ENCODE assay signal across 10 cellular contexts in genomic region chr22:39173050-39173706, GRCh38. TPM values are rescaled to one million over a fixed set of nuclear protein-coding genes. Genes with fewer than 3 reads are reported as not detected.
DNase-seq lines count a peak whose midpoint lies in the region; ATAC-seq, FAIRE-seq and TF ChIP-seq lines count a peak whose summit lies in the region.
"Had no signal": no experiment of that assay in that cellular context is flagged by ENCODE, and none has a peak within 500 bp of the region (broad histone marks: within the 10 kb centered on the region; RNA-seq: fewer than 3 reads in every experiment).

No MANE protein-coding gene starts in this region.

- WGBS in heart left ventricle, 4 donors: 75 to 85% (median 77%) methylated on average over 16 of the region's 16 CpGs

- no peaks in the 10 kb centered on the region for H3K9me3 ChIP-seq in heart left ventricle
- no peaks in the 10 kb centered on the region for H3K9me3 ChIP-seq in endothelial cell of umbilical vein (replicated peaks; ENCODE audit: control insufficient read depth, insufficient read depth, low read length)

- H3K79me2 ChIP-seq in endothelial cell of umbilical vein (ENCODE audit: control insufficient read depth, insufficient read depth, low read length): no peaks in the 10 kb centered on the region

- no peaks in the 10 kb centered on the region for H3K9me3 Mint-ChIP-seq in nephron progenitor cell
- H3K9me3 Mint-ChIP-seq in stimulated activated naive CD8-positive, alpha-beta T cell treated with anti-CD3 and anti-CD28 coated beads, Interleukin-15, amount 100 ng/mL, for 72 hours: no peaks in the 10 kb centered on the region

- no TSS peak for BruUV-seq in endothelial cell of umbilical vein (replicated peaks; lab: Mats Ljungman, UMichigan)

- no peaks in the 10 kb centered on the region for H3K36me3 Mint-ChIP-seq in nephron progenitor cell (ENCODE audit: low read depth)

- H3K27me3 ChIP-seq in heart left ventricle (no peaks in the 10 kb centered on the region), endothelial cell of umbilical vein (ENCODE audit: control insufficient read depth in 2 of 2, insufficient read depth in 2 of 2, low read length in 2 of 2) (no peaks in the 10 kb centered on the region)

- peaks cover 19% of the 10 kb centered on the region for H3K27me3 Mint-ChIP-seq in nephron progenitor cell (ENCODE audit: low read depth, poor library complexity)
- peaks cover 7% of the 10 kb centered on the region for H3K27me3 Mint-ChIP-seq in stimulated activated naive CD8-positive, alpha-beta T cell treated with anti-CD3 and anti-CD28 coated beads, Interleukin-15, amount 100 ng/mL, for 72 hours

- H3K9me1 ChIP-seq in endothelial cell of umbilical vein (replicated peaks; ENCODE audit: control insufficient read depth, extremely low read depth, insufficient read depth, low read length): no peaks in the 10 kb centered on the region

- intact Hi-C loops in heart left ventricle (cut with DNase I): loop anchor here (2.0 to 10.0 kb wide), 6 partner anchors 59 to 359 kb away; partner anchors contain the start of genes ATF4 (in 4 of the 10) and RPS19BP1 (in 2 of the 10)
- intact Hi-C loops in left cardiac atrium (cut with DNase I): loop anchor here in 1 of 2 donors (5.0 to 10.0 kb wide), 2 partner anchors 62 to 134 kb away; no protein-coding TSS in a partner anchor
- intact Hi-C loops in endothelial cell of umbilical vein (cut with micrococcal nuclease): loop anchor here (10.0 kb wide), 1 partner anchor 352 kb away; the partner anchor contains the start of gene ATF4

- no peak overlapping the region for H2AFZ ChIP-seq in endothelial cell of umbilical vein (ENCODE audit: low read depth, low read length)

- CTCF ChIA-PET in endothelial cell of umbilical vein (lab: Charles Lee): interaction anchor here (0.7 to 5.9 kb wide), 9 partner anchors 54 to 143 kb away, joined by 3 to 72 read pairs (median 4); no protein-coding TSS in a partner anchor

- peaks cover 33 to 74% (median 63%) of the 10 kb centered on the region in 12 donors for H3K4me1 ChIP-seq in heart left ventricle
- peaks cover 69% of the 10 kb centered on the region for H3K4me1 ChIP-seq in endothelial cell of umbilical vein (ENCODE audit: control insufficient read depth, extremely low read depth, insufficient read depth, low read length)

- H3K27ac Mint-ChIP-seq in nephron progenitor cell: peak overlapping the region; percentile 51
- H3K27ac Mint-ChIP-seq in stimulated activated naive CD8-positive, alpha-beta T cell treated with anti-CD3 and anti-CD28 coated beads, Interleukin-15, amount 100 ng/mL, for 72 hours: no peak overlapping the region

- H3K9ac ChIP-seq in endothelial cell of umbilical vein (replicated peaks; ENCODE audit: extremely low read depth, insufficient read depth, low read length): peak overlapping the region; percentile 90

- H3K4me1 Mint-ChIP-seq in nephron progenitor cell: peaks cover 70% of the 10 kb centered on the region
- peaks cover 60% of the 10 kb centered on the region for H3K4me1 Mint-ChIP-seq in stimulated activated naive CD8-positive, alpha-beta T cell treated with anti-CD3 and anti-CD28 coated beads, Interleukin-15, amount 100 ng/mL, for 72 hours

- ATAC-seq in heart left ventricle (no peak), left cardiac atrium (no peak)
- no peak for ATAC-seq in stimulated activated naive CD8-positive, alpha-beta T cell treated with anti-CD3 and anti-CD28 coated beads, Interleukin-15, amount 100 ng/mL, for 72 hours

- POLR2A ChIA-PET in endothelial cell of umbilical vein (lab: Charles Lee): interaction anchor here (0.7 to 1.2 kb wide), 3 partner anchors 30 to 72 kb away, joined by 3 to 6 read pairs (median 6); partner anchors contain the start of gene PDGFB

- no peaks in the 10 kb centered on the region for H4K20me1 ChIP-seq in endothelial cell of umbilical vein (replicated peaks; ENCODE audit: control insufficient read depth, extremely low read depth, insufficient read depth, low read length)

- H3K4me2 ChIP-seq in endothelial cell of umbilical vein (ENCODE audit: insufficient read depth, low read length): no peak overlapping the region

- dilution Hi-C loops in endothelial cell of umbilical vein (cut with MboI; ENCODE audit: extremely low pct_ligation_motif_present, low sequenced_read_pairs): no loop called here

- H3K36me3 ChIP-seq in heart left ventricle (no peaks in the 10 kb centered on the region), endothelial cell of umbilical vein (ENCODE audit: control insufficient read depth in 2 of 2, extremely low read depth in 1 of 2, insufficient read depth in 2 of 2, low read length in 2 of 2) (no peaks in the 10 kb centered on the region)

- DNase-seq in heart left ventricle (peak in 1 of 5 donors; percentile 16), left cardiac atrium (no peak), endothelial cell of umbilical vein (ENCODE audit: low read depth, low spot score) (no peak), nephron progenitor cell (no peak), urothelium cell line (ENCODE audit: low spot score) (no peak), putamen (ENCODE audit: low spot score) (no peak)
- no peak for DNase-seq in effector CD4-positive, alpha-beta T cell
- no peak for DNase-seq in stimulated activated naive CD8-positive, alpha-beta T cell treated with anti-CD3 and anti-CD28 coated beads, Interleukin-15, amount 100 ng/mL, for 72 hours
- DNase-seq: Kasumi-1, NCI-H774 had no signal

- TF ChIP-seq CTCF in heart left ventricle (IDR thresholded peaks at IDR 0.05) (no peak), endothelial cell of umbilical vein (IDR thresholded peaks at IDR 0.05; ENCODE audit: extremely low read depth in 1 of 2, insufficient read depth in 1 of 2, low read depth in 1 of 2, low read length in 2 of 2) (no peak), nephron progenitor cell (IDR thresholded peaks at IDR 0.05) (no peak)

- H3K27ac ChIP-seq in heart left ventricle (peak overlapping the region; percentile 52 to 93 (median 79)), endothelial cell of umbilical vein (ENCODE audit: insufficient read depth, low read depth, low read length) (peak overlapping the region; percentile 99)

- FAIRE-seq in endothelial cell of umbilical vein (lab: Jason Lieb, UNC): no peak
- peak; percentile 35 for FAIRE-seq in urothelium cell line (lab: Jason Lieb, UNC)

- TF ChIP-seq POLR2A in heart left ventricle (IDR thresholded peaks at IDR 0.05) (no peak), endothelial cell of umbilical vein (IDR thresholded peaks at IDR 0.05; ENCODE audit: low read depth, low read length) (no peak)

- no peak overlapping the region for H3K4me3 Mint-ChIP-seq in nephron progenitor cell
- peak overlapping the region in 1 of 2 donors; percentile 64 for H3K4me3 Mint-ChIP-seq in stimulated activated naive CD8-positive, alpha-beta T cell treated with anti-CD3 and anti-CD28 coated beads, Interleukin-15, amount 100 ng/mL, for 72 hours

- H3K4me3 ChIP-seq in heart left ventricle: no peak overlapping the region
- H3K4me3 ChIP-seq in endothelial cell of umbilical vein (replicated peaks in 1 of 3; ENCODE audit: insufficient read depth in 1 of 3, low read depth in 1 of 3, low read length in 3 of 3): no peak overlapping the region

TF ChIP-seq in endothelial cell of umbilical vein, 7 proteins besides CTCF, POLR2A, EP300 and RAD21:
- TF ChIP-seq POLR2AphosphoS5 (IDR thresholded peaks at IDR 0.05; ENCODE audit: insufficient read depth, low read depth, low read length): no peak
- no peak for TF ChIP-seq MYC (IDR thresholded peaks at IDR 0.05; ENCODE audit: low read depth, low read length)
- TF ChIP-seq JUN (IDR thresholded peaks at IDR 0.05; ENCODE audit: borderline replicate concordance, insufficient read depth, insufficient read length, low read depth): no peak
- no peak for TF ChIP-seq FOS (IDR thresholded peaks at IDR 0.05; ENCODE audit: borderline replicate concordance, insufficient read depth, low read length)
- TF ChIP-seq EZH2 (IDR thresholded peaks at IDR 0.05; ENCODE audit: borderline replicate concordance, low read depth, low read length, severe bottlenecking): no peak
- TF ChIP-seq GATA2 (IDR thresholded peaks at IDR 0.05; ENCODE audit: insufficient read depth, insufficient read length, low read depth, low read length): no peak
- no peak for TF ChIP-seq MAX (IDR thresholded peaks at IDR 0.05; ENCODE audit: insufficient read depth, insufficient read length)

RNA-seq across cellular contexts. Expression of gene CBX7, which starts 20.7 kb away (rescaled TPM):
- total RNA-seq in heart left ventricle (100 to 1,000 TPM in 1 of 9 donors, 10 to 100 TPM in 8; 48.3 to 187 (median 75.0) TPM), left cardiac atrium (10 to 100 TPM; 54.5 to 63.7 TPM), endothelial cell of umbilical vein (5.1 and 7.1 TPM in 2 replicates)
- polyA plus RNA-seq in heart left ventricle (10 to 100 TPM; 50.1 to 60.4 TPM), endothelial cell of umbilical vein (3.4 and 4.0 TPM in 2 replicates)
- polyA plus RNA-seq in endothelial cell of umbilical vein (2011; cell fraction: cytosol; rRNA removed): 1.6 and 2.0 TPM in 2 replicates
- polyA plus RNA-seq in endothelial cell of umbilical vein (2011; cell fraction: nucleus; rRNA removed): 12.0 and 13.9 TPM in 2 replicates
- 1.7 and 1.9 TPM in 2 replicates for polyA plus RNA-seq in endothelial cell of umbilical vein (2012)
- polyA minus RNA-seq in endothelial cell of umbilical vein: 3.9 and 6.0 TPM in 2 replicates
- polyA minus RNA-seq in endothelial cell of umbilical vein (2011; cell fraction: cytosol; rRNA and poly(A)+ RNA removed): 2.7 TPM
- polyA minus RNA-seq in endothelial cell of umbilical vein (2011; cell fraction: nucleus; rRNA and poly(A)+ RNA removed): 6.1 and 6.7 TPM in 2 replicates
